Comparison of ENCODE assay signal across 8 cellular contexts in genomic region chr5:90866333-90866732, GRCh38.
DNase-seq lines count a peak whose midpoint lies in the region; ATAC-seq, FAIRE-seq and TF ChIP-seq lines count a peak whose summit lies in the region.

No MANE protein-coding gene starts in this region.

- POLR2A ChIA-PET in T-cell (lab: Charles Lee), result interaction anchor here (0.6 kb wide), 3 partner anchors 81 to 553 kb away, joined by 3 read pairs; no protein-coding TSS in a partner anchor

- CTCF ChIA-PET in T-cell (lab: Charles Lee), result interaction anchor here (0.6 to 3.0 kb wide), 13 partner anchors 12 to 763 kb away, joined by 3 to 41 read pairs (median 5); no protein-coding TSS in a partner anchor

- peaks cover 9 to 11% (median 9%) of the 10 kb centered on the region in 3 donors for H3K4me1 Mint-ChIP-seq in T-cell

- H3K9me3 Mint-ChIP-seq in T-cell, result no peaks in the 10 kb centered on the region

- no peaks in the 10 kb centered on the region for H3K36me3 Mint-ChIP-seq in T-cell

- H3K9me3 ChIP-seq in MM.1S (replicated peaks; ENCODE audit: insufficient read depth, low read length), result no peaks in the 10 kb centered on the region

- no peaks in the 10 kb centered on the region for H3K27me3 ChIP-seq in MM.1S (replicated peaks; ENCODE audit: insufficient read depth, low read length)

- H3K4me3 Mint-ChIP-seq in T-cell, result no peak overlapping the region

- no peak overlapping the region for H3K4me3 ChIP-seq in MM.1S (ENCODE audit: low read length)

- DNase-seq in AG08395 (ENCODE audit: low spot score) (peak; percentile 47), MM.1S (no peak), T-cell (no peak), frontal cortex (ENCODE audit: low spot score in 2 of 2) (peak; percentile 10 to 27), sciatic nerve (ENCODE audit: low spot score) (no peak)
- no peak for DNase-seq in stimulated activated CD4-positive, alpha-beta T cell treated with anti-CD3 and anti-CD28 coated beads, Interleukin-2, amount 100 ng/mL, for 24 hours
- no peak for DNase-seq in activated CD8-positive, alpha-beta memory T cell treated with anti-CD3 and anti-CD28 coated beads for 24 hours

- 0 out of 2 replicates have a peak overlapping the region, but pooled peaks have one; percentile 10 for H2AFZ ChIP-seq in MM.1S (ENCODE audit: low read length)

- peak; percentile 83 for FAIRE-seq in frontal cortex (lab: Jason Lieb, UNC)

- TF ChIP-seq CTCF in MM.1S (IDR thresholded peaks at IDR 0.05; ENCODE audit: low read length), result peak; percentile 47

- no peaks in the 10 kb centered on the region for H4K20me1 ChIP-seq in MM.1S (ENCODE audit: insufficient read depth, low read length)

- H3K27ac Mint-ChIP-seq in T-cell, result no peak overlapping the region

- no peaks in the 10 kb centered on the region for H3K36me3 ChIP-seq in MM.1S (replicated peaks; ENCODE audit: insufficient read depth, low read length)

- no peaks in the 10 kb centered on the region for H3K4me1 ChIP-seq in MM.1S (ENCODE audit: low read length)

- no peaks in the 10 kb centered on the region for H3K9me2 ChIP-seq in MM.1S (replicated peaks; ENCODE audit: insufficient read depth, low read length)

- no peaks in the 10 kb centered on the region for H3F3A ChIP-seq in MM.1S (ENCODE audit: insufficient read depth, low read length)

- H3K4me2 ChIP-seq in MM.1S (ENCODE audit: low read depth, low read length), result no peak overlapping the region

- intact Hi-C loops in sciatic nerve (cut with DNase I), result no loop called here

- no peaks in the 10 kb centered on the region for H3K79me2 ChIP-seq in MM.1S (ENCODE audit: low read length)

- ATAC-seq in GM18861 (IDR thresholded peaks at IDR 0.05; ENCODE audit: unreplicated experiment) (peak; percentile 65), T-cell (replicated peaks in 1 of 4) (peak in 3 of 4 experiments; percentile 42 to 51 (median 43)), sciatic nerve (peak; percentile 66)

- H3K9ac ChIP-seq in MM.1S (ENCODE audit: low read length), result no peak overlapping the region

- H3K27me3 Mint-ChIP-seq in T-cell, result peaks cover 0 to 9% of the 10 kb centered on the region in 2 donors

- H3K27ac ChIP-seq in MM.1S (ENCODE audit: low read length), result no peak overlapping the region

Comparison
In these comparisons a context has a peak if more than half of its experiments do, and no peak if none do; other contexts are left out.
1. DNase-seq: peak in AG08395 (single experiment) and frontal cortex (2 of 2); none in MM.1S (single experiment), T-cell (0 of 34), sciatic nerve (single experiment), stimulated activated CD4-positive, alpha-beta T cell treated with anti-CD3 and anti-CD28 coated beads, Interleukin-2, amount 100 ng/mL, for 24 hours (0 of 2) and activated CD8-positive, alpha-beta memory T cell treated with anti-CD3 and anti-CD28 coated beads for 24 hours (single experiment).
2. Peak in every context shown above with its lines, with median percentiles within 50 percentile points of each other: ATAC-seq.